Comparison of ENCODE assay signal across 11 cellular contexts in genomic region chr2:218732052-218732760, GRCh38. TPM values are rescaled to one million over a fixed set of nuclear protein-coding genes. Genes with fewer than 3 reads are reported as not detected.
DNase-seq lines count a peak whose midpoint lies in the region; ATAC-seq and TF ChIP-seq lines count a peak whose summit lies in the region.
"Had no signal": no experiment of that assay in that cellular context is flagged by ENCODE, and none has a peak within 500 bp of the region (broad histone marks: within the 10 kb centered on the region; RNA-seq: fewer than 3 reads in every experiment).

No MANE protein-coding gene starts in this region.

- TF ChIP-seq CTCF in brain microvascular endothelial cell (IDR thresholded peaks at IDR 0.05; ENCODE audit: low read depth, low read length, missing control alignments), result no peak
- TF ChIP-seq CTCF in left lung (IDR thresholded peaks at IDR 0.05), result no peak

- intact Hi-C loops in left lung (cut with DNase I), result no loop called here

- H3K27ac ChIP-seq in HUES48 (ENCODE audit: low read depth, low read length) (peak overlapping the region; percentile 95), brain microvascular endothelial cell (peak overlapping the region; percentile 94), left lung (peak overlapping the region; percentile 88 to 90), subcutaneous abdominal adipose tissue (ENCODE audit: low read depth, low read length) (peak overlapping the region; percentile 39)

- ATAC-seq in left lung, result no peak
- ATAC-seq: effector memory CD8-positive, alpha-beta T cell had no signal

- H3K36me3 ChIP-seq in HUES48 (ENCODE audit: control insufficient read depth, insufficient read depth, low read length) (peaks cover 16% of the 10 kb centered on the region; the same call in 1 of the 2 replicates), brain microvascular endothelial cell (replicated peaks) (no peaks in the 10 kb centered on the region), left lung (no peaks in the 10 kb centered on the region), subcutaneous abdominal adipose tissue (ENCODE audit: control insufficient read depth in 5 of 5, insufficient read depth in 5 of 5, low read length in 5 of 5) (peaks cover 0 to 4% (median 0%) of the 10 kb centered on the region in 5 donors)

- H3K27me3 ChIP-seq in HUES48 (ENCODE audit: control insufficient read depth, insufficient read depth, low read length) (no peaks in the 10 kb centered on the region), brain microvascular endothelial cell (replicated peaks) (no peaks in the 10 kb centered on the region), left lung (no peaks in the 10 kb centered on the region), subcutaneous abdominal adipose tissue (ENCODE audit: control insufficient read depth in 5 of 5, insufficient read depth in 4 of 5, low read length in 5 of 5) (no peaks in the 10 kb centered on the region)

- 0 out of 2 replicates have a peak, but pooled peaks cover under 1% of the 10 kb centered on the region for H3K9me3 ChIP-seq in HUES48 (ENCODE audit: control insufficient read depth, insufficient read depth, low read length)
- peaks cover 0 to 6% of the 10 kb centered on the region in 2 donors for H3K9me3 ChIP-seq in left lung
- peaks cover 0 to 5% (median 4%) of the 10 kb centered on the region in 5 donors for H3K9me3 ChIP-seq in subcutaneous abdominal adipose tissue (ENCODE audit: control insufficient read depth in 5 of 5, low read length in 5 of 5)

- in situ Hi-C loops in brain microvascular endothelial cell (cut with HindIII; ENCODE audit: low pct_ligation_motif_present, low sequenced_read_pairs), result no loop called here

- no peak overlapping the region for H3K4me3 ChIP-seq in HUES48 (ENCODE audit: low read depth, low read length)
- H3K4me3 ChIP-seq in brain microvascular endothelial cell (ENCODE audit: low read depth, low read length), result no peak overlapping the region
- H3K4me3 ChIP-seq in left lung, result no peak overlapping the region
- H3K4me3 ChIP-seq in subcutaneous abdominal adipose tissue (ENCODE audit: low read depth in 1 of 5, low read length in 5 of 5), result no peak overlapping the region

- peaks cover 17% of the 10 kb centered on the region for H3K4me1 ChIP-seq in HUES48 (ENCODE audit: control insufficient read depth, insufficient read depth, low read length)
- peaks cover 18 to 66% of the 10 kb centered on the region in 2 donors for H3K4me1 ChIP-seq in left lung
- H3K4me1 ChIP-seq in subcutaneous abdominal adipose tissue (ENCODE audit: control insufficient read depth in 5 of 5, insufficient read depth in 5 of 5, low read length in 5 of 5), result peaks cover 3 to 26% (median 14%) of the 10 kb centered on the region in 5 donors

- DNase-seq in brain microvascular endothelial cell (no peak), left lung (no peak), SIG-M5 treated with dmso at 0.1 percent for 504 hours (lab: John Stamatoyannopoulos, UW; ENCODE audit: unreplicated experiment) (no peak), RPMI8226 (no peak), DMS 273 (lab: John Stamatoyannopoulos, UW; ENCODE audit: unreplicated experiment) (no peak), T-helper 2 cell (no peak)
- DNase-seq: CD8-positive, alpha-beta memory T cell; effector memory CD8-positive, alpha-beta T cell; stimulated activated CD4-positive, alpha-beta T cell treated with anti-CD3 and anti-CD28 coated beads, Interleukin-2, amount 100 ng/mL, for 24 hours had no signal

- H3K9ac ChIP-seq in HUES48 (ENCODE audit: low read depth, low read length) (peak overlapping the region; percentile 58; the same call in 1 of the 2 replicates), subcutaneous abdominal adipose tissue (ENCODE audit: low read length in 5 of 5) (no peak overlapping the region)

RNA-seq across cellular contexts. Expression of gene TTLL4, which starts 21.6 kb away (rescaled TPM):
- total RNA-seq in left lung, result 10 to 100 TPM; 26.0 to 38.4 TPM

RNA-seq across cellular contexts. Expression of gene CYP27A1, which starts 49.7 kb away (rescaled TPM):
- total RNA-seq in left lung, result 10 to 100 TPM; 77.9 to 95.9 TPM

Comparison
In these comparisons a context has a peak if more than half of its experiments do, and no peak if none do; other contexts are left out.
1. H3K27ac ChIP-seq: peak in every context shown above with its lines; median percentile 95 in HUES48; 94 in brain microvascular endothelial cell; 89 in left lung; 39 in subcutaneous abdominal adipose tissue.